17 cellular contexts compared by ENCODE assay signal in the genomic region with DNA sequence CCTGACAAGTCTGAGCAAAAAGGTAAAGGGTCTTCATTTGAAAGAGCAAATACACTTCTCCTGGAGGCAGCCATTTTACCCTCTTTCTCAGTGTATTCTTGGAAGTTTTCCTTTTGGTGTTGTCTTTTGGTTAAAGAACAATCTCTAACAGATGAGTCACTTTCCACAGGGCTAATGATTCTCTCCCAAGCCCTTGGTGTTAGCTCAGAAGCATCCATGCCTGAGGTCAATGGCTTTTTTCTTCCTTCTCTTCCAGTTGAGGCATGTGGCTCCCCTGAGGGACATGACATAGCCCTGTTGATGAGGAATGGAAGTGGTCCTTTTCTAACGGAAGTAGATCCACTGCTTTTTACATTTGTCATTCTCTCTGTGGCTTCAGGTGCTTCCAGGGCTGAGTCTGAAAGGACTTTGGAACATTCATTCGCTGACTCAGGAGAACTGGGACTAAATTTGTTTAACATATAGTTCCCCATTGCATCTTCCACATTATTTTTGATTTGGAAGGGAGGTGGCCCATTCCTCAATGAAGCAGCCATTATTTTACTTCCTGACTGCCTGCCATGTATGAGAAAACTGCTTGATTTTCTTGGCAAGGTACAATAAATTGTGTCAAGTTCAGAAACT. TPM values are rescaled to one million over a fixed set of nuclear protein-coding genes. Genes with fewer than 3 reads are reported as not detected.
DNase-seq lines count a peak whose midpoint lies in the region; ATAC-seq and TF ChIP-seq lines count a peak whose summit lies in the region.
"Had no signal": no experiment of that assay in that cellular context is flagged by ENCODE, and none has a peak within 500 bp of the region (broad histone marks: within the 10 kb centered on the region; RNA-seq: fewer than 3 reads in every experiment).

No MANE protein-coding gene starts in this region.

- no peaks in the 10 kb centered on the region for H3K9me3 ChIP-seq in mammary epithelial cell (replicated peaks; ENCODE audit: insufficient read depth, low read length)
- H3K9me3 ChIP-seq in naive thymus-derived CD4-positive, alpha-beta T cell (ENCODE audit: control insufficient read depth in 2 of 3, low read length in 3 of 3) = no peaks in the 10 kb centered on the region
- H3K9me3 ChIP-seq: neutrophil had no signal

- H3K4me2 ChIP-seq in mammary epithelial cell (ENCODE audit: insufficient read depth, low read depth, low read length) = peak overlapping the region; percentile 34

- CTCF ChIA-PET in mammary epithelial cell (lab: Charles Lee; ENCODE audit: low non-redundant PET) = no interaction called here
- CTCF ChIA-PET in naive thymus-derived CD4-positive, alpha-beta T cell (lab: Charles Lee) = no interaction called here

- no peak overlapping the region for H3K4me3 ChIP-seq in mammary epithelial cell (replicated peaks in 1 of 3; ENCODE audit: insufficient read depth in 1 of 3, low read depth in 2 of 3, low read length in 3 of 3)
- H3K4me3 ChIP-seq in naive thymus-derived CD4-positive, alpha-beta T cell (ENCODE audit: low read length) = no peak overlapping the region

- ATAC-seq in naive thymus-derived CD4-positive, alpha-beta T cell = no peak
- no peak for ATAC-seq in omental fat pad (ENCODE audit: low FRiP score)
- ATAC-seq: activated naive CD4-positive, alpha-beta T cell treated with anti-CD3 and anti-CD28 coated beads, Interleukin-2, amount 50 U/mL, for 72 hours had no signal

- no peaks in the 10 kb centered on the region for H3K4me1 Mint-ChIP-seq in naive thymus-derived CD4-positive, alpha-beta T cell

- DNase-seq in AG08395 (ENCODE audit: low spot score) = peak; percentile 78
- peak; percentile 41 for DNase-seq in HPDE6-E6E7 (ENCODE audit: extremely low spot score)
- peak; percentile 96 for DNase-seq in mammary epithelial cell
- DNase-seq in iris pigment epithelial cell (ENCODE audit: low read depth) = peak; percentile 78
- DNase-seq in activated T-cell treated with anti-CD3 and anti-CD28 coated beads for 4 hours = no peak
- DNase-seq in naive thymus-derived CD4-positive, alpha-beta T cell = no peak
- no peak for DNase-seq in NCI-H69 (lab: John Stamatoyannopoulos, UW)
- no peak for DNase-seq in omental fat pad (ENCODE audit: low spot score)
- DNase-seq: DMS153, erythroblast, NCI-H1930, NCI-H526 treated with DMSO at 0.1 percent for 48 hours, small intestine had no signal

- no peaks in the 10 kb centered on the region for H3K79me2 ChIP-seq in mammary epithelial cell (ENCODE audit: insufficient read depth, low read length)

- TF ChIP-seq CTCF in mammary epithelial cell (conservative IDR thresholded peaks at IDR 0.05 in 1 of 2, IDR thresholded peaks at IDR 0.05 in 1 of 2; ENCODE audit: extremely low read depth in 1 of 2, insufficient read depth in 1 of 2, low read depth in 1 of 2, low read length in 2 of 2) = no peak
- no peak for TF ChIP-seq CTCF in omental fat pad (IDR thresholded peaks at IDR 0.05)

- POLR2A ChIA-PET in naive thymus-derived CD4-positive, alpha-beta T cell (lab: Charles Lee) = no interaction called here

- no TSS peak for BruUV-seq in mammary epithelial cell (replicated peaks; lab: Mats Ljungman, UMichigan)

- H3K4me1 ChIP-seq in mammary epithelial cell (ENCODE audit: insufficient read depth, low read length) = peaks cover 38% of the 10 kb centered on the region
- no peaks in the 10 kb centered on the region for H3K4me1 ChIP-seq in naive thymus-derived CD4-positive, alpha-beta T cell (ENCODE audit: control insufficient read depth in 2 of 2, insufficient read depth in 2 of 2, low read length in 2 of 2)

- WGBS in mammary epithelial cell (ENCODE audit: low coverage, missing lambda C conversion rate) = 41% methylated on average over 2 of the region's 2 CpGs

- H4K20me1 ChIP-seq in mammary epithelial cell (ENCODE audit: insufficient read depth, low read length) = no peaks in the 10 kb centered on the region

- H3K27me3 ChIP-seq in mammary epithelial cell (ENCODE audit: insufficient read depth, low read length) = no peaks in the 10 kb centered on the region
- no peaks in the 10 kb centered on the region for H3K27me3 ChIP-seq in naive thymus-derived CD4-positive, alpha-beta T cell (ENCODE audit: control insufficient read depth in 2 of 2, insufficient read depth in 2 of 2, low read length in 2 of 2)
- H3K27me3 ChIP-seq: neutrophil had no signal

- in situ Hi-C loops in mammary epithelial cell (cut with MboI; ENCODE audit: low sequenced_read_pairs in 2 of 2) = no loop called here

- H3K27me3 Mint-ChIP-seq in naive thymus-derived CD4-positive, alpha-beta T cell = peaks cover 0 to 2% (median 0%) of the 10 kb centered on the region in 5 donors

- no peak overlapping the region for H3K27ac Mint-ChIP-seq in naive thymus-derived CD4-positive, alpha-beta T cell
- H3K27ac Mint-ChIP-seq: activated naive CD4-positive, alpha-beta T cell treated with anti-CD3 and anti-CD28 coated beads, Interleukin-2, amount 50 U/mL, for 72 hours; stimulated activated naive CD8-positive, alpha-beta T cell treated with anti-CD3 and anti-CD28 coated beads, Interleukin-15, Interleukin-2, amounts not matched to agents 100 ng/mL and 50 ng/mL, for 24 hours had no signal

- dilution Hi-C loops in mammary epithelial cell (cut with HindIII; ENCODE audit: low sequenced_read_pairs) = no loop called here

- H3K36me3 Mint-ChIP-seq in naive thymus-derived CD4-positive, alpha-beta T cell = peaks cover 7 to 41% (median 17%) of the 10 kb centered on the region in 5 donors

- peak overlapping the region; percentile 54 for H2AFZ ChIP-seq in mammary epithelial cell (ENCODE audit: low read depth, low read length)

- H3K9ac ChIP-seq in mammary epithelial cell (ENCODE audit: insufficient read depth, low read length) = no peak overlapping the region

- H3K4me3 Mint-ChIP-seq in naive thymus-derived CD4-positive, alpha-beta T cell = no peak overlapping the region
- H3K4me3 Mint-ChIP-seq: stimulated activated naive CD8-positive, alpha-beta T cell treated with anti-CD3 and anti-CD28 coated beads, Interleukin-15, Interleukin-2, amounts not matched to agents 100 ng/mL and 50 ng/mL, for 24 hours had no signal

- intact Hi-C loops in mammary epithelial cell (cut with micrococcal nuclease) = no loop called here
- intact Hi-C loops in naive thymus-derived CD4-positive, alpha-beta T cell (cut with micrococcal nuclease) = no loop called here

- H3K27ac ChIP-seq in mammary epithelial cell (ENCODE audit: insufficient read depth, low read depth, low read length) = peak overlapping the region; percentile 48
- H3K27ac ChIP-seq in naive thymus-derived CD4-positive, alpha-beta T cell (ENCODE audit: low read depth, low read length) = no peak overlapping the region
- H3K27ac ChIP-seq: neutrophil had no signal

- peaks cover 8% of the 10 kb centered on the region for H3K36me3 ChIP-seq in mammary epithelial cell (ENCODE audit: insufficient read depth, low read length)
- H3K36me3 ChIP-seq in naive thymus-derived CD4-positive, alpha-beta T cell (ENCODE audit: control insufficient read depth in 2 of 3, insufficient read depth in 3 of 3, low read length in 3 of 3) = peaks cover 0 to 12% (median 0%) of the 10 kb centered on the region in 3 experiments
- H3K36me3 ChIP-seq: neutrophil had no signal

- H3K9me3 Mint-ChIP-seq in naive thymus-derived CD4-positive, alpha-beta T cell = peaks cover 0 to 8% (median 0%) of the 10 kb centered on the region in 11 donors
- H3K9me3 Mint-ChIP-seq: stimulated activated naive CD8-positive, alpha-beta T cell treated with anti-CD3 and anti-CD28 coated beads, Interleukin-15, Interleukin-2, amounts not matched to agents 100 ng/mL and 50 ng/mL, for 24 hours had no signal

RNA-seq across cellular contexts. Expression of gene POGLUT3, which starts 13.8 kb away (rescaled TPM):
- total RNA-seq in mammary epithelial cell = 1 to 10 TPM; 1.3 to 4.2 TPM
- polyA plus RNA-seq in mammary epithelial cell = 2.8 TPM
- polyA minus RNA-seq in mammary epithelial cell = not detected
- 10 to 100 TPM in 1 of 5 experiments, 1 to 10 TPM in 4; 5.7 to 15.7 (median 9.4) TPM for total RNA-seq in naive thymus-derived CD4-positive, alpha-beta T cell
- polyA plus RNA-seq in naive thymus-derived CD4-positive, alpha-beta T cell = 10 to 100 TPM in 1 of 2 donors, 1 to 10 TPM in 1; 10.0 to 10.3 TPM
- total RNA-seq in omental fat pad = 10 to 100 TPM; 17.7 to 36.4 (median 22.1) TPM

RNA-seq across cellular contexts. Expression of gene C11orf65, which starts 44.6 kb away (rescaled TPM):
- 1 to 10 TPM in 1 of 2 donors, under 1 TPM in 1; 0.67 to 1.1 TPM for total RNA-seq in mammary epithelial cell
- polyA plus RNA-seq in mammary epithelial cell = 0.20 TPM
- polyA minus RNA-seq in mammary epithelial cell = not detected
- total RNA-seq in naive thymus-derived CD4-positive, alpha-beta T cell = 1 to 10 TPM in 2 of 5 experiments, under 1 TPM in 3; 0.27 to 1.5 (median 0.51) TPM
- 1 to 10 TPM in 1 of 2 donors, under 1 TPM in 1; 0.61 to 2.0 TPM for polyA plus RNA-seq in naive thymus-derived CD4-positive, alpha-beta T cell
- total RNA-seq in omental fat pad = under 1 TPM in 2 of 4 donors, not detected in 2; 0.28 to 0.32 TPM
- total RNA-seq: chondrocyte had no signal

Comparison
In these comparisons a context has a peak if more than half of its experiments do, and no peak if none do; other contexts are left out.
1. DNase-seq: peak in AG08395 (single experiment), HPDE6-E6E7 (single experiment), mammary epithelial cell (single experiment) and iris pigment epithelial cell (single experiment); none in activated T-cell treated with anti-CD3 and anti-CD28 coated beads for 4 hours (single experiment), naive thymus-derived CD4-positive, alpha-beta T cell (0 of 9), NCI-H69 (single experiment) and omental fat pad (single experiment).